In genomic region chr2:239286901-239287300, GRCh38 we compare ENCODE assay signal across 15 cellular contexts.
DNase-seq lines count a peak whose midpoint lies in the region; ATAC-seq and TF ChIP-seq lines count a peak whose summit lies in the region.
"Had no signal": no experiment of that assay in that cellular context is flagged by ENCODE, and none has a peak within 500 bp of the region (broad histone marks: within the 10 kb centered on the region; RNA-seq: fewer than 3 reads in every experiment).

No MANE protein-coding gene starts in this region.

- H3K27me3 ChIP-seq in left ventricle myocardium inferior (ENCODE audit: low read depth) (no peaks in the 10 kb centered on the region), psoas muscle (ENCODE audit: insufficient read depth in 3 of 3, low read length in 2 of 3) (no peaks in the 10 kb centered on the region)
- H3K27me3 ChIP-seq: breast epithelium had no signal

- H3K27me3 Mint-ChIP-seq in activated CD4-positive, alpha-beta T cell treated with anti-CD3 and anti-CD28 coated beads, Interleukin-2, amount 10 ng/mL, durations not matched to agents 24 days and 14 days: peaks cover 9% of the 10 kb centered on the region
- peaks cover 7% of the 10 kb centered on the region for H3K27me3 Mint-ChIP-seq in activated T-helper 1 cell treated with anti-CD3 and anti-CD28 coated beads, Interleukin-12 subunit alpha, Interleukin-12 subunit beta, Interleukin-2, Interleukin-4 antibody, amounts not matched to agents 30 ng/mL and 10 ng/mL and 1 ng/mL, durations not matched to agents 14 hours and 24 hours and 36 hours (ENCODE audit: insufficient read depth)

- peak overlapping the region; percentile 64 for H3K27ac ChIP-seq in left ventricle myocardium inferior (replicated peaks)
- H3K27ac ChIP-seq in psoas muscle: peak overlapping the region; percentile 97
- H3K27ac ChIP-seq: breast epithelium had no signal

- H3K4me1 ChIP-seq in left ventricle myocardium inferior (peaks cover 88% of the 10 kb centered on the region), psoas muscle (peaks cover 90% of the 10 kb centered on the region)
- H3K4me1 ChIP-seq: breast epithelium had no signal

- DNase-seq in activated CD4-positive, alpha-beta T cell treated with anti-CD3 and anti-CD28 coated beads, Interleukin-2, amount 10 ng/mL, durations not matched to agents 24 days and 14 days: no peak
- DNase-seq in activated CD4-positive, alpha-beta T cell treated with anti-CD3 and anti-CD28 coated beads, Interleukin-2, amount 50 U/mL, for 1 hour: no peak
- no peak for DNase-seq in activated T-helper 1 cell treated with anti-CD3 and anti-CD28 coated beads, Interleukin-12 subunit alpha, Interleukin-12 subunit beta, Interleukin-2, Interleukin-4 antibody, amounts not matched to agents 30 ng/mL and 10 ng/mL and 1 ng/mL, durations not matched to agents 14 hours and 24 hours and 36 hours (ENCODE audit: low spot score)
- no peak for DNase-seq in left ventricle myocardium inferior
- peak; percentile 63 to 79 for DNase-seq in psoas muscle
- no peak for DNase-seq in kidney tubule cell (ENCODE audit: low spot score)
- DNase-seq in NCI-H1436 (lab: John Stamatoyannopoulos, UW): no peak
- DNase-seq in C1 segment of cervical spinal cord (lab: John Stamatoyannopoulos, UW): no peak
- DNase-seq: effector CD8-positive, alpha-beta T cell; EL; NCI-H187; NCI-H446 treated with DMSO at 0.1 percent for 48 hours; SIG-M5 had no signal

- TF ChIP-seq CTCF in left ventricle myocardium inferior (IDR thresholded peaks at IDR 0.05; ENCODE audit: borderline replicate concordance) (no peak), psoas muscle (IDR thresholded peaks at IDR 0.05) (no peak)

- peaks cover 16% of the 10 kb centered on the region for H3K36me3 Mint-ChIP-seq in activated CD4-positive, alpha-beta T cell treated with anti-CD3 and anti-CD28 coated beads, Interleukin-2, amount 10 ng/mL, durations not matched to agents 24 days and 14 days (ENCODE audit: low read depth)
- H3K36me3 Mint-ChIP-seq in activated T-helper 1 cell treated with anti-CD3 and anti-CD28 coated beads, Interleukin-12 subunit alpha, Interleukin-12 subunit beta, Interleukin-2, Interleukin-4 antibody, amounts not matched to agents 30 ng/mL and 10 ng/mL and 1 ng/mL, durations not matched to agents 14 hours and 24 hours and 36 hours (ENCODE audit: low read depth): peaks cover 18% of the 10 kb centered on the region

- ATAC-seq in psoas muscle: peak; percentile 13 to 79 (median 71)

- peak overlapping the region; percentile 70 for H3K4me3 Mint-ChIP-seq in activated CD4-positive, alpha-beta T cell treated with anti-CD3 and anti-CD28 coated beads, Interleukin-2, amount 10 ng/mL, durations not matched to agents 24 days and 14 days
- H3K4me3 Mint-ChIP-seq in activated T-helper 1 cell treated with anti-CD3 and anti-CD28 coated beads, Interleukin-12 subunit alpha, Interleukin-12 subunit beta, Interleukin-2, Interleukin-4 antibody, amounts not matched to agents 30 ng/mL and 10 ng/mL and 1 ng/mL, durations not matched to agents 14 hours and 24 hours and 36 hours: peak overlapping the region; percentile 56

- H3K9me3 ChIP-seq in left ventricle myocardium inferior (replicated peaks) (no peaks in the 10 kb centered on the region), psoas muscle (no peaks in the 10 kb centered on the region)
- H3K9me3 ChIP-seq: A549, breast epithelium had no signal

- no peak overlapping the region for H3K27ac Mint-ChIP-seq in activated CD4-positive, alpha-beta T cell treated with anti-CD3 and anti-CD28 coated beads, Interleukin-2, amount 10 ng/mL, durations not matched to agents 24 days and 14 days
- peak overlapping the region; percentile 36 for H3K27ac Mint-ChIP-seq in activated T-helper 1 cell treated with anti-CD3 and anti-CD28 coated beads, Interleukin-12 subunit alpha, Interleukin-12 subunit beta, Interleukin-2, Interleukin-4 antibody, amounts not matched to agents 30 ng/mL and 10 ng/mL and 1 ng/mL, durations not matched to agents 14 hours and 24 hours and 36 hours

- WGBS in psoas muscle, 3 donors: 46 to 59% (median 51%) methylated on average over 10 of the region's 10 CpGs

- intact Hi-C loops in activated CD4-positive, alpha-beta T cell treated with anti-CD3 and anti-CD28 coated beads, Interleukin-2, amount 10 ng/mL, durations not matched to agents 24 days and 14 days (cut with micrococcal nuclease): loop anchor here (5.0 kb wide), 1 partner anchor 80 kb away; no protein-coding TSS in a partner anchor
- intact Hi-C loops in activated T-helper 1 cell treated with anti-CD3 and anti-CD28 coated beads, Interleukin-12 subunit alpha, Interleukin-12 subunit beta, Interleukin-2, Interleukin-4 antibody, amounts not matched to agents 30 ng/mL and 10 ng/mL and 1 ng/mL, durations not matched to agents 14 hours and 24 hours and 36 hours (cut with micrococcal nuclease): loop anchor here (5.0 kb wide), 1 partner anchor 260 kb away; no protein-coding TSS in a partner anchor
- intact Hi-C loops in left ventricle myocardium inferior (cut with micrococcal nuclease): no loop called here
- intact Hi-C loops in psoas muscle (cut with DNase I): no loop called here

- peaks cover 60% of the 10 kb centered on the region for H3K4me1 Mint-ChIP-seq in activated CD4-positive, alpha-beta T cell treated with anti-CD3 and anti-CD28 coated beads, Interleukin-2, amount 10 ng/mL, durations not matched to agents 24 days and 14 days
- H3K4me1 Mint-ChIP-seq in activated T-helper 1 cell treated with anti-CD3 and anti-CD28 coated beads, Interleukin-12 subunit alpha, Interleukin-12 subunit beta, Interleukin-2, Interleukin-4 antibody, amounts not matched to agents 30 ng/mL and 10 ng/mL and 1 ng/mL, durations not matched to agents 14 hours and 24 hours and 36 hours (ENCODE audit: low read depth): peaks cover 62% of the 10 kb centered on the region

- peaks cover 3% of the 10 kb centered on the region for H3K36me3 ChIP-seq in left ventricle myocardium inferior
- H3K36me3 ChIP-seq in psoas muscle (ENCODE audit: insufficient read depth in 1 of 2, low read depth in 1 of 2): peaks cover 0 to 8% of the 10 kb centered on the region in 2 donors
- H3K36me3 ChIP-seq: breast epithelium had no signal

- no peak overlapping the region for H3K4me3 ChIP-seq in left ventricle myocardium inferior
- H3K4me3 ChIP-seq in psoas muscle: peak overlapping the region; percentile 15
- H3K4me3 ChIP-seq: A549, breast epithelium had no signal

- H3K9me3 Mint-ChIP-seq in activated CD4-positive, alpha-beta T cell treated with anti-CD3 and anti-CD28 coated beads, Interleukin-2, amount 10 ng/mL, durations not matched to agents 24 days and 14 days: no peaks in the 10 kb centered on the region
- H3K9me3 Mint-ChIP-seq in activated T-helper 1 cell treated with anti-CD3 and anti-CD28 coated beads, Interleukin-12 subunit alpha, Interleukin-12 subunit beta, Interleukin-2, Interleukin-4 antibody, amounts not matched to agents 30 ng/mL and 10 ng/mL and 1 ng/mL, durations not matched to agents 14 hours and 24 hours and 36 hours: no peaks in the 10 kb centered on the region

Comparison
In these comparisons a context has a peak if more than half of its experiments do, and no peak if none do; other contexts are left out.
1. DNase-seq: peak in psoas muscle (2 of 2); none in activated CD4-positive, alpha-beta T cell treated with anti-CD3 and anti-CD28 coated beads, Interleukin-2, amount 10 ng/mL, durations not matched to agents 24 days and 14 days (single experiment), activated CD4-positive, alpha-beta T cell treated with anti-CD3 and anti-CD28 coated beads, Interleukin-2, amount 50 U/mL, for 1 hour (single experiment), activated T-helper 1 cell treated with anti-CD3 and anti-CD28 coated beads, Interleukin-12 subunit alpha, Interleukin-12 subunit beta, Interleukin-2, Interleukin-4 antibody, amounts not matched to agents 30 ng/mL and 10 ng/mL and 1 ng/mL, durations not matched to agents 14 hours and 24 hours and 36 hours (single experiment), left ventricle myocardium inferior (single experiment), kidney tubule cell (single experiment), NCI-H1436 (single experiment) and C1 segment of cervical spinal cord (0 of 14).
2. intact Hi-C loops: an anchor here in activated CD4-positive, alpha-beta T cell treated with anti-CD3 and anti-CD28 coated beads, Interleukin-2, amount 10 ng/mL, durations not matched to agents 24 days and 14 days (5.0 kb wide) and activated T-helper 1 cell treated with anti-CD3 and anti-CD28 coated beads, Interleukin-12 subunit alpha, Interleukin-12 subunit beta, Interleukin-2, Interleukin-4 antibody, amounts not matched to agents 30 ng/mL and 10 ng/mL and 1 ng/mL, durations not matched to agents 14 hours and 24 hours and 36 hours (5.0 kb wide); none called in left ventricle myocardium inferior and psoas muscle.